In genomic region chr9:121597693-121598166, GRCh38 we compare ENCODE assay signal across 11 cellular contexts. TPM values are rescaled to one million over a fixed set of nuclear protein-coding genes. Genes with fewer than 3 reads are reported as not detected.
DNase-seq lines count a peak whose midpoint lies in the region; ATAC-seq and TF ChIP-seq lines count a peak whose summit lies in the region.
"Had no signal": no experiment of that assay in that cellular context is flagged by ENCODE, and none has a peak within 500 bp of the region (broad histone marks: within the 10 kb centered on the region; RNA-seq: fewer than 3 reads in every experiment).

No MANE protein-coding gene starts in this region.

- peaks cover 0 to 29% (median 0%) of the 10 kb centered on the region in 9 donors for H3K27me3 ChIP-seq in heart left ventricle
- H3K27me3 ChIP-seq in neuron (ENCODE audit: insufficient read depth, low read length): peaks cover 42% of the 10 kb centered on the region
- H3K27me3 ChIP-seq in upper lobe of right lung: peaks cover 15% of the 10 kb centered on the region

- 30 to 48% (median 39%) methylated on average over 12 to 14 of the region's 14 CpGs for WGBS in heart left ventricle, 4 donors

- H3K4me3 ChIP-seq in heart left ventricle (peak overlapping the region in 9 of 12 donors; percentile 68 to 78 (median 71)), neuron (ENCODE audit: low read length) (peak overlapping the region; percentile 47), upper lobe of right lung (peak overlapping the region; percentile 65)

- DNase-seq in heart left ventricle (no peak), Right ventricle myocardium superior (no peak), hepatic stellate cell (ENCODE audit: low spot score) (peak; percentile 94), upper lobe of right lung (no peak), NCI-H510A treated with DMSO at 0.1 percent for 48 hours (lab: John Stamatoyannopoulos, UW) (no peak), NCI-H2227 (lab: John Stamatoyannopoulos, UW; ENCODE audit: unreplicated experiment) (no peak), GOT3 (lab: John Stamatoyannopoulos, UW) (no peak)
- DNase-seq: NCI-H748 treated with DMSO at 0.1 percent for 48 hours; stimulated activated naive B cell treated with anti-CD40 and anti-IgM and Interleukin-4, amounts not matched to agents 10 μg/mL and 1 μg/mL and 100 μg/mL, for 72 hours had no signal

- H3K27ac ChIP-seq in heart left ventricle: peak overlapping the region; percentile 79 to 98 (median 95)
- peak overlapping the region; percentile 87 for H3K27ac ChIP-seq in upper lobe of right lung

- intact Hi-C loops in heart left ventricle (cut with DNase I) (loop anchor here in 4 of 10 donors (2.0 to 5.0 kb wide), 3 partner anchors 31 to 45 kb away; no protein-coding TSS in a partner anchor), Right ventricle myocardium superior (cut with DNase I) (no loop called here), upper lobe of right lung (cut with DNase I) (no loop called here)

- no peak for TF ChIP-seq CTCF in heart left ventricle (IDR thresholded peaks at IDR 0.05)
- no peak for TF ChIP-seq CTCF in upper lobe of right lung (IDR thresholded peaks at IDR 0.05)

- ATAC-seq in heart left ventricle (no peak), Right ventricle myocardium superior (ENCODE audit: poor library complexity) (no peak), upper lobe of right lung (no peak)
- ATAC-seq: SK-N-SH treated with all-trans-retinoic acid at 6 μM for 48 hours; stimulated activated naive B cell treated with anti-CD40 and anti-IgM and Interleukin-4, amounts not matched to agents 10 μg/mL and 1 μg/mL and 100 μg/mL, for 72 hours had no signal

- H3K4me1 ChIP-seq in heart left ventricle: peaks cover 0 to 38% (median 25%) of the 10 kb centered on the region in 12 donors
- peaks cover 15% of the 10 kb centered on the region for H3K4me1 ChIP-seq in neuron (ENCODE audit: insufficient read depth, low read length)
- peaks cover 27% of the 10 kb centered on the region for H3K4me1 ChIP-seq in upper lobe of right lung

- peaks cover 0 to 14% (median 0%) of the 10 kb centered on the region in 12 donors for H3K9me3 ChIP-seq in heart left ventricle
- H3K9me3 ChIP-seq in neuron (ENCODE audit: low read length): peaks cover 5% of the 10 kb centered on the region
- H3K9me3 ChIP-seq in upper lobe of right lung: no peaks in the 10 kb centered on the region

- H2AFZ ChIP-seq in neuron (ENCODE audit: low read depth, low read length): peak overlapping the region; percentile 88

- no peak for TF ChIP-seq POLR2A in heart left ventricle (IDR thresholded peaks at IDR 0.05)

- no peaks in the 10 kb centered on the region for H3K36me3 ChIP-seq in heart left ventricle
- H3K36me3 ChIP-seq in neuron (ENCODE audit: insufficient read depth, low read length): no peaks in the 10 kb centered on the region
- no peaks in the 10 kb centered on the region for H3K36me3 ChIP-seq in upper lobe of right lung

RNA-seq across cellular contexts. Expression of gene DAB2IP, which starts 53.7 kb away (rescaled TPM):
- total RNA-seq in heart left ventricle (100 to 1,000 TPM in 1 of 9 donors, 10 to 100 TPM in 8; 45.0 to 103 (median 54.2) TPM), Right ventricle myocardium superior (44.7 TPM), upper lobe of right lung (81.6 TPM)
- polyA plus RNA-seq in heart left ventricle: 10 to 100 TPM; 30.9 to 40.4 TPM
